ENCODE assay signal across 13 cellular contexts in genomic region chr10:5070648-5071410, GRCh38. TPM values are rescaled to one million over a fixed set of nuclear protein-coding genes. Genes with fewer than 3 reads are reported as not detected.
DNase-seq lines count a peak whose midpoint lies in the region; ATAC-seq and TF ChIP-seq lines count a peak whose summit lies in the region.
"Had no signal": no experiment of that assay in that cellular context is flagged by ENCODE, and none has a peak within 500 bp of the region (broad histone marks: within the 10 kb centered on the region; RNA-seq: fewer than 3 reads in every experiment).

No MANE protein-coding gene starts in this region.

- peaks cover 18% of the 10 kb centered on the region for H3K9me3 Mint-ChIP-seq in nephron
- H3K9me3 Mint-ChIP-seq: activated naive CD8-positive, alpha-beta T cell treated with anti-CD3 and anti-CD28 coated beads, Interleukin-2, amount 50 U/mL, for 24 hours had no signal

- H3K4me3 ChIP-seq in fibroblast of mammary gland (ENCODE audit: control insufficient read depth, low read depth, low read length) (no peak overlapping the region), upper lobe of right lung (no peak overlapping the region)
- H3K4me3 ChIP-seq: SJSA1 had no signal

- ATAC-seq in upper lobe of right lung (no peak), GM19397 (IDR thresholded peaks at IDR 0.05; ENCODE audit: unreplicated experiment) (no peak), HG03196 (IDR thresholded peaks at IDR 0.05; ENCODE audit: unreplicated experiment) (no peak)
- ATAC-seq: activated naive CD8-positive, alpha-beta T cell treated with anti-CD3 and anti-CD28 coated beads, Interleukin-2, amount 50 U/mL, for 24 hours had no signal

- peaks cover 7% of the 10 kb centered on the region for H3K4me1 ChIP-seq in upper lobe of right lung
- H3K4me1 ChIP-seq: SJSA1 had no signal

- H3K27me3 Mint-ChIP-seq in nephron (ENCODE audit: low read depth) = no peaks in the 10 kb centered on the region
- H3K27me3 Mint-ChIP-seq: activated naive CD8-positive, alpha-beta T cell treated with anti-CD3 and anti-CD28 coated beads, Interleukin-2, amount 50 U/mL, for 24 hours had no signal

- peaks cover 26% of the 10 kb centered on the region for H3K4me1 Mint-ChIP-seq in nephron
- H3K4me1 Mint-ChIP-seq: activated naive CD8-positive, alpha-beta T cell treated with anti-CD3 and anti-CD28 coated beads, Interleukin-2, amount 50 U/mL, for 24 hours had no signal

- DNase-seq in NCI-H82 (lab: John Stamatoyannopoulos, UW) (peak; percentile 26), NCI-H82 treated with DMSO at 0.1 percent for 48 hours (lab: John Stamatoyannopoulos, UW; ENCODE audit: unreplicated experiment) (no peak), fibroblast of mammary gland (ENCODE audit: low read depth) (peak; percentile 61), upper lobe of right lung (no peak)
- DNase-seq in activated CD4-positive, CD25-positive, alpha-beta regulatory T cell treated with anti-CD3 and anti-CD28 coated beads, Interleukin-2, amount 50 U/mL, for 72 hours = no peak
- DNase-seq: activated naive CD8-positive, alpha-beta T cell treated with anti-CD3 and anti-CD28 coated beads, Interleukin-2, amount 50 U/mL, for 24 hours; NCI-H1694; stimulated activated CD4-positive, alpha-beta T cell treated with anti-CD3 and anti-CD28 coated beads, Interleukin-15, amount 100 ng/mL, for 24 hours had no signal

- peak overlapping the region; percentile 63 to 89 (median 75) for H3K27ac Mint-ChIP-seq in nephron
- H3K27ac Mint-ChIP-seq: activated naive CD8-positive, alpha-beta T cell treated with anti-CD3 and anti-CD28 coated beads, Interleukin-2, amount 50 U/mL, for 24 hours had no signal

- H3K36me3 Mint-ChIP-seq in nephron (ENCODE audit: low read depth) = no peaks in the 10 kb centered on the region

- TF ChIP-seq CTCF in fibroblast of mammary gland (conservative IDR thresholded peaks at IDR 0.05; ENCODE audit: control insufficient read depth, insufficient read depth, low read depth, low read length) (no peak), nephron (IDR thresholded peaks at IDR 0.05; ENCODE audit: unreplicated experiment in 3 of 3) (no peak), upper lobe of right lung (IDR thresholded peaks at IDR 0.05) (no peak)

- peak overlapping the region; percentile 40 for H3K27ac ChIP-seq in upper lobe of right lung
- H3K27ac ChIP-seq: HL-60, SJSA1 had no signal

- H3K27me3 ChIP-seq in upper lobe of right lung = no peaks in the 10 kb centered on the region
- H3K27me3 ChIP-seq: SJSA1 had no signal

- H3K36me3 ChIP-seq in upper lobe of right lung = no peaks in the 10 kb centered on the region
- H3K36me3 ChIP-seq: SJSA1 had no signal

- H3K9me3 ChIP-seq in upper lobe of right lung = no peaks in the 10 kb centered on the region
- H3K9me3 ChIP-seq: SJSA1 had no signal

- intact Hi-C loops in upper lobe of right lung (cut with DNase I) = no loop called here

- H3K4me3 Mint-ChIP-seq in nephron = peak overlapping the region in 1 of 3 experiments; percentile 32
- H3K4me3 Mint-ChIP-seq: activated naive CD8-positive, alpha-beta T cell treated with anti-CD3 and anti-CD28 coated beads, Interleukin-2, amount 50 U/mL, for 24 hours had no signal

RNA-seq across cellular contexts. Expression of gene AKR1C3, which starts 23.4 kb away (rescaled TPM):
- total RNA-seq in upper lobe of right lung = 63.6 TPM

Comparison
In these comparisons a context has a peak if more than half of its experiments do, and no peak if none do; other contexts are left out.
1. DNase-seq: peak in NCI-H82 (single experiment) and fibroblast of mammary gland (single experiment); none in NCI-H82 treated with DMSO at 0.1 percent for 48 hours (single experiment), upper lobe of right lung (single experiment) and activated CD4-positive, CD25-positive, alpha-beta regulatory T cell treated with anti-CD3 and anti-CD28 coated beads, Interleukin-2, amount 50 U/mL, for 72 hours (single experiment).